ENCODE assay signal across 15 cellular contexts in the genomic region with DNA sequence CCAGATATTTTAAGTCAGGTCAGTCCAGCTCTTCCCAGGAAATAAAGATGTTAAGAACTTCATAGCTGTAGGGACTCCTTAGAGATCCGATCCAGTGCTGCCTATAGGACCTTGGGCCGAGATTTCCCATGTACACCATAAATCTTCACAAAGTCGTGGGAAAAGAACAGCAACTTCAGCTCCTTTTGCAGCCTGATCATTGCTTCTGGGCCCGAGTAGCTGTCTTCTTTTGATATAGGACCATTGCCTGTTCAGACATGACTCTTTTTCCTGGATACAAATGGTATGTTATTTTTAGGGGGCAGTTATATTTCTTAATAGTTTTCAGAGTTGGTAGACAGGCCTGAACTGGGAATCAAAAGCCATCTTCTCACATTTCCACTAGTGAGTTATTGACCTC. TPM values are rescaled to one million over a fixed set of nuclear protein-coding genes. Genes with fewer than 3 reads are reported as not detected.
DNase-seq lines count a peak whose midpoint lies in the region; ATAC-seq, FAIRE-seq and TF ChIP-seq lines count a peak whose summit lies in the region.
"Had no signal": no experiment of that assay in that cellular context is flagged by ENCODE, and none has a peak within 500 bp of the region (broad histone marks: within the 10 kb centered on the region; RNA-seq: fewer than 3 reads in every experiment).

No MANE protein-coding gene starts in this region.

- H3K27me3 ChIP-seq in mesenchymal stem cell (ENCODE audit: control insufficient read depth in 1 of 2, insufficient read depth in 1 of 2, low read length in 2 of 2) (no peaks in the 10 kb centered on the region), uterus (no peaks in the 10 kb centered on the region)

- no peak overlapping the region for H3K4me3 Mint-ChIP-seq in activated CD4-positive, alpha-beta T cell treated with anti-CD3 and anti-CD28 coated beads, Interleukin-2, amount 10 ng/mL, durations not matched to agents 24 days and 14 days
- H3K4me3 Mint-ChIP-seq in MCF 10A (ENCODE audit: unreplicated experiment), result peak overlapping the region; percentile 69
- H3K4me3 Mint-ChIP-seq: CD4-positive, alpha-beta memory T cell; stimulated activated naive CD8-positive, alpha-beta T cell treated with anti-CD3 and anti-CD28 coated beads, Interleukin-15, amount 100 ng/mL, for 72 hours had no signal

- H2BK120ac ChIP-seq in mesenchymal stem cell (ENCODE audit: low read depth, low read length), result no peak overlapping the region

- H3K9me3 Mint-ChIP-seq in activated CD4-positive, alpha-beta T cell treated with anti-CD3 and anti-CD28 coated beads, Interleukin-2, amount 10 ng/mL, durations not matched to agents 24 days and 14 days, result no peaks in the 10 kb centered on the region
- H3K9me3 Mint-ChIP-seq in MCF 10A (ENCODE audit: unreplicated experiment), result no peaks in the 10 kb centered on the region
- H3K9me3 Mint-ChIP-seq: CD4-positive, alpha-beta memory T cell; stimulated activated naive CD8-positive, alpha-beta T cell treated with anti-CD3 and anti-CD28 coated beads, Interleukin-15, amount 100 ng/mL, for 72 hours had no signal

- ATAC-seq in GM18870 (IDR thresholded peaks at IDR 0.05; ENCODE audit: unreplicated experiment), result no peak
- ATAC-seq: stimulated activated naive CD8-positive, alpha-beta T cell treated with anti-CD3 and anti-CD28 coated beads, Interleukin-15, amount 100 ng/mL, for 72 hours had no signal

- H3K9ac ChIP-seq in mesenchymal stem cell (ENCODE audit: low read length) (peak overlapping the region; percentile 76), kidney (ENCODE audit: low read length in 2 of 2) (no peak overlapping the region)

- TF ChIP-seq CTCF in MCF 10A (IDR thresholded peaks at IDR 0.05; ENCODE audit: unreplicated experiment) (no peak), uterus (IDR thresholded peaks at IDR 0.05) (no peak), kidney (IDR thresholded peaks at IDR 0.05; ENCODE audit: borderline replicate concordance, extremely low read depth, insufficient read depth) (no peak)

- no peak overlapping the region for H2BK15ac ChIP-seq in mesenchymal stem cell (ENCODE audit: low read depth, poor library complexity, severe bottlenecking)

- peaks cover 31% of the 10 kb centered on the region for H3K36me3 Mint-ChIP-seq in activated CD4-positive, alpha-beta T cell treated with anti-CD3 and anti-CD28 coated beads, Interleukin-2, amount 10 ng/mL, durations not matched to agents 24 days and 14 days (ENCODE audit: low read depth)
- H3K36me3 Mint-ChIP-seq in MCF 10A (ENCODE audit: insufficient read depth, unreplicated experiment), result peaks cover 14% of the 10 kb centered on the region

- no peak overlapping the region for H2BK12ac ChIP-seq in mesenchymal stem cell (ENCODE audit: low read length in 2 of 2)

- H3K18ac ChIP-seq in mesenchymal stem cell (ENCODE audit: low read depth in 1 of 2, low read length in 2 of 2), result peak overlapping the region; percentile 7 to 67

- H4K8ac ChIP-seq in mesenchymal stem cell (ENCODE audit: low read length), result no peak overlapping the region

- TF ChIP-seq POLR2A in uterus (IDR thresholded peaks at IDR 0.05), result no peak

- H3K4ac ChIP-seq in mesenchymal stem cell (ENCODE audit: low read depth in 1 of 2, low read length in 2 of 2), result no peak overlapping the region

- FAIRE-seq in kidney (lab: Jason Lieb, UNC), result no peak

- WGBS in mesenchymal stem cell, result 30% methylated on average over 4 of the region's 4 CpGs

- H3K27ac ChIP-seq in mesenchymal stem cell (ENCODE audit: low read length, poor library complexity, severe bottlenecking) (no peak overlapping the region), uterus (peak overlapping the region; percentile 50 to 75), kidney (ENCODE audit: low read depth in 2 of 2, low read length in 2 of 2) (no peak overlapping the region)

- intact Hi-C loops in activated CD4-positive, alpha-beta T cell treated with anti-CD3 and anti-CD28 coated beads, Interleukin-2, amount 10 ng/mL, durations not matched to agents 24 days and 14 days (cut with micrococcal nuclease), result loop anchor here (2.0 kb wide), 1 partner anchor 20 kb away; the partner anchor contains the start of gene IL1RAP
- intact Hi-C loops in MCF 10A (cut with micrococcal nuclease) (loop anchor here (5.0 kb wide), 1 partner anchor 163 kb away; no protein-coding TSS in a partner anchor), uterus (cut with DNase I; ENCODE audit: low total_unique reads) (no loop called here), kidney (cut with DNase I) (no loop called here)

- no peak overlapping the region for H2BK5ac ChIP-seq in mesenchymal stem cell (ENCODE audit: low read depth, low read length, poor library complexity, severe bottlenecking)

- POLR2A ChIA-PET in MCF 10A (lab: Yijun Ruan, JAX), result interaction anchor here (0.6 to 9.1 kb wide), 30 partner anchors 9 to 1899 kb away, joined by 3 to 199 read pairs (median 4); partner anchors contain the start of genes GMNC and IL1RAP

- no peaks in the 10 kb centered on the region for H3K9me3 ChIP-seq in mesenchymal stem cell (ENCODE audit: control insufficient read depth, low read length)
- H3K9me3 ChIP-seq in uterus, result no peaks in the 10 kb centered on the region
- no peaks in the 10 kb centered on the region for H3K9me3 ChIP-seq in kidney (ENCODE audit: control insufficient read depth in 1 of 2, low read length in 2 of 2)

- DNase-seq in activated CD4-positive, alpha-beta T cell treated with anti-CD3 and anti-CD28 coated beads, Interleukin-2, amount 10 ng/mL, durations not matched to agents 24 days and 14 days, result no peak
- no peak for DNase-seq in activated CD4-positive, alpha-beta T cell treated with anti-CD3 and anti-CD28 coated beads, Interleukin-2, amount 50 U/mL, for 4 hours
- DNase-seq in MCF 10A (ENCODE audit: unreplicated experiment), result peak; percentile 59
- peak; percentile 75 for DNase-seq in mesenchymal stem cell
- DNase-seq in uterus, result no peak
- no peak for DNase-seq in kidney
- no peak for DNase-seq in NCI-H1092 (lab: John Stamatoyannopoulos, UW)
- DNase-seq: 8988T; activated gamma-delta T cell; CD4-positive, alpha-beta memory T cell; effector CD4-positive, alpha-beta T cell; NK-92 treated with Interleukin-12 subunit alpha and Interleukin-12 subunit beta, amount 100 ng/mL, for 24 hours; occipital lobe; stimulated activated naive CD8-positive, alpha-beta T cell treated with anti-CD3 and anti-CD28 coated beads, Interleukin-15, amount 100 ng/mL, for 72 hours had no signal

- H3K4me1 ChIP-seq in mesenchymal stem cell (ENCODE audit: control insufficient read depth, insufficient read depth, low read depth, low read length), result peaks cover 2% of the 10 kb centered on the region
- H3K4me1 ChIP-seq in uterus, result peaks cover 6 to 9% of the 10 kb centered on the region in 2 donors
- H3K4me1 ChIP-seq in kidney (ENCODE audit: control insufficient read depth in 1 of 2, insufficient read depth in 1 of 2, low read depth in 1 of 2, low read length in 2 of 2), result peaks cover 0 to 4% of the 10 kb centered on the region in 2 donors

- BruUV-seq in MCF 10A (replicated peaks; lab: Mats Ljungman, UMichigan), result no TSS peak

- no peaks in the 10 kb centered on the region for H3K27me3 Mint-ChIP-seq in activated CD4-positive, alpha-beta T cell treated with anti-CD3 and anti-CD28 coated beads, Interleukin-2, amount 10 ng/mL, durations not matched to agents 24 days and 14 days
- no peaks in the 10 kb centered on the region for H3K27me3 Mint-ChIP-seq in MCF 10A (ENCODE audit: insufficient read depth, unreplicated experiment)
- H3K27me3 Mint-ChIP-seq: CD4-positive, alpha-beta memory T cell; stimulated activated naive CD8-positive, alpha-beta T cell treated with anti-CD3 and anti-CD28 coated beads, Interleukin-15, amount 100 ng/mL, for 72 hours had no signal

- no peak overlapping the region for H2AFZ ChIP-seq in mesenchymal stem cell (ENCODE audit: low read depth, low read length)

- H4K91ac ChIP-seq in mesenchymal stem cell (ENCODE audit: low read length), result no peak overlapping the region

- no peak overlapping the region for H3K14ac ChIP-seq in mesenchymal stem cell (ENCODE audit: low read length in 2 of 2)

- H2AK5ac ChIP-seq in mesenchymal stem cell (ENCODE audit: low read length, severe bottlenecking), result no peak overlapping the region

- H3K36me3 ChIP-seq in mesenchymal stem cell (ENCODE audit: control insufficient read depth in 1 of 2, insufficient read depth in 2 of 2, low read depth in 1 of 2, low read length in 2 of 2), result no peaks in the 10 kb centered on the region
- H3K36me3 ChIP-seq in uterus, result no peaks in the 10 kb centered on the region
- no peaks in the 10 kb centered on the region for H3K36me3 ChIP-seq in kidney (ENCODE audit: control insufficient read depth in 1 of 2, insufficient read depth in 2 of 2, low read length in 2 of 2)

- H3K27ac Mint-ChIP-seq in activated CD4-positive, alpha-beta T cell treated with anti-CD3 and anti-CD28 coated beads, Interleukin-2, amount 10 ng/mL, durations not matched to agents 24 days and 14 days, result peak overlapping the region; percentile 27
- peak overlapping the region; percentile 96 for H3K27ac Mint-ChIP-seq in MCF 10A (ENCODE audit: low read depth, unreplicated experiment)
- H3K27ac Mint-ChIP-seq: stimulated activated naive CD8-positive, alpha-beta T cell treated with anti-CD3 and anti-CD28 coated beads, Interleukin-15, amount 100 ng/mL, for 72 hours had no signal

- CTCF ChIA-PET in MCF 10A (lab: Yijun Ruan, JAX), result interaction anchor here (0.6 to 1.7 kb wide), 8 partner anchors 12 to 625 kb away, joined by 3 to 7 read pairs (median 4); no protein-coding TSS in a partner anchor

- H3K4me3 ChIP-seq in mesenchymal stem cell (ENCODE audit: insufficient read depth in 1 of 2, low read depth in 1 of 2, low read length in 2 of 2), result peak overlapping the region in 1 of 2 experiments; percentile 56
- H3K4me3 ChIP-seq in uterus, result no peak overlapping the region
- H3K4me3 ChIP-seq in kidney (ENCODE audit: low read length in 2 of 2), result no peak overlapping the region

- peaks cover 4% of the 10 kb centered on the region for H3K79me1 ChIP-seq in mesenchymal stem cell (replicated peaks; ENCODE audit: low read length, poor library complexity, severe bottlenecking)

- H3K23ac ChIP-seq in mesenchymal stem cell (ENCODE audit: low read length in 2 of 2), result no peak overlapping the region

- H3K4me2 ChIP-seq in mesenchymal stem cell (ENCODE audit: low read length, poor library complexity, severe bottlenecking), result no peak overlapping the region

- peaks cover 28% of the 10 kb centered on the region for H3K4me1 Mint-ChIP-seq in activated CD4-positive, alpha-beta T cell treated with anti-CD3 and anti-CD28 coated beads, Interleukin-2, amount 10 ng/mL, durations not matched to agents 24 days and 14 days
- H3K4me1 Mint-ChIP-seq in MCF 10A (ENCODE audit: insufficient read depth, unreplicated experiment), result peaks cover 51% of the 10 kb centered on the region

RNA-seq across cellular contexts. Expression of gene IL1RAP, which starts 20.5 kb away (rescaled TPM):
- total RNA-seq in activated CD4-positive, alpha-beta T cell treated with anti-CD3 and anti-CD28 coated beads, Interleukin-2, amount 10 ng/mL, durations not matched to agents 24 days and 14 days, result 24.8 and 27.8 TPM in 2 replicates
- 46.5 and 62.0 TPM in 2 replicates for total RNA-seq in MCF 10A (2022)
- 25.7 TPM for polyA plus RNA-seq in mesenchymal stem cell (2013, experiment 1 of 2)
- 25.3 TPM for polyA plus RNA-seq in mesenchymal stem cell (2013, experiment 2 of 2)
- 10 to 100 TPM in 2 of 4 donors, 1 to 10 TPM in 2; 2.8 to 26.8 (median 10.4) TPM for total RNA-seq in uterus
- total RNA-seq in kidney, result 10.0 TPM
- 1.7 TPM for polyA plus RNA-seq in kidney (ENCODE audit: insufficient read depth, low read depth, low replicate concordance)

Comparison
In these comparisons a context has a peak if more than half of its experiments do, and no peak if none do; other contexts are left out.
1. DNase-seq: peak in MCF 10A (single experiment) and mesenchymal stem cell (single experiment); none in activated CD4-positive, alpha-beta T cell treated with anti-CD3 and anti-CD28 coated beads, Interleukin-2, amount 10 ng/mL, durations not matched to agents 24 days and 14 days (single experiment), activated CD4-positive, alpha-beta T cell treated with anti-CD3 and anti-CD28 coated beads, Interleukin-2, amount 50 U/mL, for 4 hours (0 of 2), uterus (0 of 2), kidney (single experiment) and NCI-H1092 (single experiment).
2. H3K27ac ChIP-seq: peak in uterus (2 of 2); none in mesenchymal stem cell (single experiment) and kidney (0 of 2).
3. intact Hi-C loops: an anchor here in activated CD4-positive, alpha-beta T cell treated with anti-CD3 and anti-CD28 coated beads, Interleukin-2, amount 10 ng/mL, durations not matched to agents 24 days and 14 days (2.0 kb wide) and MCF 10A (5.0 kb wide); none called in uterus and kidney.